In the genomic region with DNA sequence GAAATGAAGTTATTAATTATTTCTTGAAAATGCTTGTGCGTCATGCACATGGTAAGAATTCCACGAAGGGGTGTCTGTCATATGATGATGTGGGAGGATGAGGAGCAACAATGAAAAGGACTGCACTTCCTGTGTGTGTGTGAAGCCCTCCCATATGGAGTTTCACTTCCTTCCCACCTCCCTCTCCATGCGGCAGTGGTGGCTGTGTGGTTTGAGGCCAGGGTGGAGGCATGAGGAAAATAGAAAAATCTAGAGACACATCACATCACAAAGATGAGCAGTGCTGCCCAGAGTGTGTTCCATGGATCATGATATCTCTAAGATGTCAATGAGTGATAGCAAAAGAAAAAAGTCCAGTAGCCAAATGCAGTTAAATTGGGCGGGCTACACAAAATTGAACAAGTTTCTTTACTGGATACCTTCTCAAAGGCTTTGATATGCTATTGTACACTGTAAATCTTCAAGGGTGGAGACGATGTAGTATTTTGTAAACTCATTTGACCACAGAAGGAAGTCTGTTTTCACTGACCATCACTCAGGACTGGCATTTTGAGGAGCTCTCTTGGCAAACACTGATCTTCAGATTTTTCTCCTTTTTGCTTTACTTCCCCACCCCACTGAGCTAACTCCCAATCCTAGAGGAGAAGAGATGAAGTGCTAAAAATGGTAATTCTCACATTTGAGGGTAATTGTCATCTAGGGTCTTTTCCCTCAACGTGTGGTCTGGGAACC, we compare ENCODE assay signal across 11 cellular contexts. TPM values are rescaled to one million over a fixed set of nuclear protein-coding genes. Genes with fewer than 3 reads are reported as not detected.
DNase-seq lines count a peak whose midpoint lies in the region; ATAC-seq and TF ChIP-seq lines count a peak whose summit lies in the region.
"Had no signal": no experiment of that assay in that cellular context is flagged by ENCODE, and none has a peak within 500 bp of the region (broad histone marks: within the 10 kb centered on the region; RNA-seq: fewer than 3 reads in every experiment).

No MANE protein-coding gene starts in this region.

- no TSS peak for BruUV-seq in mammary epithelial cell (replicated peaks; lab: Mats Ljungman, UMichigan)

- no peak overlapping the region for H3K27ac Mint-ChIP-seq in stimulated activated effector memory CD8-positive, alpha-beta T cell treated with anti-CD3 and anti-CD28 coated beads, Interleukin-12 subunit alpha, Interleukin-12 subunit beta, amount 100 ng/mL, for 72 hours

- H3K27me3 ChIP-seq in mammary epithelial cell (ENCODE audit: insufficient read depth, low read length) = no peaks in the 10 kb centered on the region
- H3K27me3 ChIP-seq: pancreas had no signal

- ATAC-seq in GM21360 (IDR thresholded peaks at IDR 0.05; ENCODE audit: unreplicated experiment) (peak; percentile 46), HG02884 (IDR thresholded peaks at IDR 0.05; ENCODE audit: unreplicated experiment) (peak; percentile 56)
- ATAC-seq in stimulated activated effector memory CD8-positive, alpha-beta T cell treated with anti-CD3 and anti-CD28 coated beads, Interleukin-12 subunit alpha, Interleukin-12 subunit beta, amount 100 ng/mL, for 72 hours = peak; percentile 41

- H3K4me1 Mint-ChIP-seq in stimulated activated effector memory CD8-positive, alpha-beta T cell treated with anti-CD3 and anti-CD28 coated beads, Interleukin-12 subunit alpha, Interleukin-12 subunit beta, amount 100 ng/mL, for 72 hours = peaks cover 12% of the 10 kb centered on the region

- dilution Hi-C loops in mammary epithelial cell (cut with HindIII; ENCODE audit: low sequenced_read_pairs) = no loop called here

- no peaks in the 10 kb centered on the region for H4K20me1 ChIP-seq in mammary epithelial cell (ENCODE audit: insufficient read depth, low read length)

- H3K36me3 ChIP-seq in mammary epithelial cell (ENCODE audit: insufficient read depth, low read length) = no peaks in the 10 kb centered on the region
- H3K36me3 ChIP-seq: pancreas had no signal

- H3K9ac ChIP-seq in mammary epithelial cell (ENCODE audit: insufficient read depth, low read length) = no peak overlapping the region

- DNase-seq in caudate nucleus (lab: John Stamatoyannopoulos, UW) = no peak
- no peak for DNase-seq in stimulated activated effector memory CD8-positive, alpha-beta T cell treated with anti-CD3 and anti-CD28 coated beads, Interleukin-12 subunit alpha, Interleukin-12 subunit beta, amount 100 ng/mL, for 72 hours (ENCODE audit: low spot score in 2 of 2)
- DNase-seq in COR-L47 (lab: John Stamatoyannopoulos, UW) = no peak
- no peak for DNase-seq in NCI-H2196 (lab: John Stamatoyannopoulos, UW; ENCODE audit: unreplicated experiment)
- DNase-seq in mammary epithelial cell = no peak
- DNase-seq: effector memory CD4-positive, alpha-beta T cell; NCI-H1048; NK-92 treated with Interleukin-12 subunit alpha and Interleukin-12 subunit beta, amount 100 ng/mL, for 24 hours; pancreas had no signal

- H3K9me3 ChIP-seq in mammary epithelial cell (replicated peaks; ENCODE audit: insufficient read depth, low read length) = no peaks in the 10 kb centered on the region
- H3K9me3 ChIP-seq: pancreas had no signal

- H2AFZ ChIP-seq in mammary epithelial cell (ENCODE audit: low read depth, low read length) = no peak overlapping the region

- peak overlapping the region; percentile 92 for H3K27ac ChIP-seq in caudate nucleus (ENCODE audit: low read depth, low read length)
- H3K27ac ChIP-seq in mammary epithelial cell (ENCODE audit: insufficient read depth, low read depth, low read length) = no peak overlapping the region
- H3K27ac ChIP-seq: pancreas had no signal

- WGBS in mammary epithelial cell (ENCODE audit: low coverage, missing lambda C conversion rate) = 98% methylated on average over 6 of the region's 6 CpGs

- CTCF ChIA-PET in mammary epithelial cell (lab: Charles Lee; ENCODE audit: low non-redundant PET) = interaction anchor here (0.6 kb wide), 1 partner anchor 19 kb away, joined by 3 read pairs; no protein-coding TSS in a partner anchor

- H3K4me1 ChIP-seq in mammary epithelial cell (ENCODE audit: insufficient read depth, low read length) = no peaks in the 10 kb centered on the region

- in situ Hi-C loops in mammary epithelial cell (cut with MboI; ENCODE audit: low sequenced_read_pairs in 2 of 2) = no loop called here

- H3K36me3 Mint-ChIP-seq in stimulated activated effector memory CD8-positive, alpha-beta T cell treated with anti-CD3 and anti-CD28 coated beads, Interleukin-12 subunit alpha, Interleukin-12 subunit beta, amount 100 ng/mL, for 72 hours = no peaks in the 10 kb centered on the region

- no peaks in the 10 kb centered on the region for H3K9me3 Mint-ChIP-seq in stimulated activated effector memory CD8-positive, alpha-beta T cell treated with anti-CD3 and anti-CD28 coated beads, Interleukin-12 subunit alpha, Interleukin-12 subunit beta, amount 100 ng/mL, for 72 hours

- H3K4me3 Mint-ChIP-seq in stimulated activated effector memory CD8-positive, alpha-beta T cell treated with anti-CD3 and anti-CD28 coated beads, Interleukin-12 subunit alpha, Interleukin-12 subunit beta, amount 100 ng/mL, for 72 hours = no peak overlapping the region

- no peak overlapping the region for H3K4me2 ChIP-seq in mammary epithelial cell (ENCODE audit: insufficient read depth, low read depth, low read length)

- H3K79me2 ChIP-seq in mammary epithelial cell (ENCODE audit: insufficient read depth, low read length) = peaks cover 9% of the 10 kb centered on the region

- H3K4me3 ChIP-seq in mammary epithelial cell (replicated peaks in 1 of 3; ENCODE audit: insufficient read depth in 1 of 3, low read depth in 2 of 3, low read length in 3 of 3) = no peak overlapping the region
- H3K4me3 ChIP-seq: pancreas had no signal

- no peak for TF ChIP-seq CTCF in mammary epithelial cell (conservative IDR thresholded peaks at IDR 0.05 in 1 of 2, IDR thresholded peaks at IDR 0.05 in 1 of 2; ENCODE audit: extremely low read depth in 1 of 2, insufficient read depth in 1 of 2, low read depth in 1 of 2, low read length in 2 of 2)

- intact Hi-C loops in mammary epithelial cell (cut with micrococcal nuclease) = no loop called here

RNA-seq across cellular contexts. Expression of a gene that starts 55.7 kb away (rescaled TPM):
- total RNA-seq in mammary epithelial cell = not detected
- not detected for polyA plus RNA-seq in mammary epithelial cell
- not detected for polyA minus RNA-seq in mammary epithelial cell
